9 cellular contexts compared by ENCODE assay signal in genomic region chr6:108904731-108905130, GRCh38. TPM values are rescaled to one million over a fixed set of nuclear protein-coding genes. Genes with fewer than 3 reads are reported as not detected.
DNase-seq lines count a peak whose midpoint lies in the region; ATAC-seq lines count a peak whose summit lies in the region.
"Had no signal": no experiment of that assay in that cellular context is flagged by ENCODE, and none has a peak within 500 bp of the region (broad histone marks: within the 10 kb centered on the region; RNA-seq: fewer than 3 reads in every experiment).

No MANE protein-coding gene starts in this region.

- H4K91ac ChIP-seq in neuronal stem cell (ENCODE audit: low read depth, low read length, poor library complexity): no peak overlapping the region

- no peak overlapping the region for H2AK5ac ChIP-seq in neuronal stem cell (ENCODE audit: low read depth, low read length)

- H2AFZ ChIP-seq in neuronal stem cell (ENCODE audit: low read length): no peak overlapping the region

- H3K23ac ChIP-seq in neuronal stem cell (ENCODE audit: low read depth, low read length, poor library complexity): no peak overlapping the region

- no peak overlapping the region for H3K4ac ChIP-seq in neuronal stem cell (ENCODE audit: low read length)

- H3K4me2 ChIP-seq in neuronal stem cell (ENCODE audit: insufficient read depth, low read length, poor library complexity, severe bottlenecking): no peak overlapping the region

- peaks cover 9% of the 10 kb centered on the region for H3K4me1 ChIP-seq in endocrine pancreas (ENCODE audit: control insufficient read depth, insufficient read depth, low read length)
- peaks cover 3 to 7% of the 10 kb centered on the region in 2 donors for H3K4me1 ChIP-seq in neuronal stem cell (ENCODE audit: control insufficient read depth in 2 of 2, insufficient read depth in 1 of 2, low read depth in 1 of 2, low read length in 2 of 2)

- no peak overlapping the region for H2BK5ac ChIP-seq in neuronal stem cell (ENCODE audit: low read length)

- peak; percentile 100 for ATAC-seq in GM18511 (IDR thresholded peaks at IDR 0.05; ENCODE audit: unreplicated experiment)
- ATAC-seq in GM21528 (IDR thresholded peaks at IDR 0.05; ENCODE audit: low FRiP score, unreplicated experiment): peak; percentile 98
- ATAC-seq in HG03378 (IDR thresholded peaks at IDR 0.05; ENCODE audit: unreplicated experiment): peak; percentile 98

- H3K9me3 ChIP-seq in endocrine pancreas (ENCODE audit: control insufficient read depth, low read length) (no peaks in the 10 kb centered on the region), neuronal stem cell (replicated peaks in 1 of 2; ENCODE audit: control insufficient read depth in 2 of 2, insufficient read depth in 1 of 2, low read depth in 1 of 2, low read length in 2 of 2) (peaks cover 0 to 2% of the 10 kb centered on the region in 2 donors), MG63 (no peaks in the 10 kb centered on the region)

- H3K27me3 ChIP-seq in endocrine pancreas (ENCODE audit: control insufficient read depth, insufficient read depth, low read length) (no peaks in the 10 kb centered on the region), neuronal stem cell (ENCODE audit: control insufficient read depth in 3 of 3, insufficient read depth in 3 of 3, low read depth in 1 of 3, low read length in 3 of 3) (no peaks in the 10 kb centered on the region), MG63 (no peaks in the 10 kb centered on the region)

- H3K79me1 ChIP-seq in neuronal stem cell (ENCODE audit: low read depth, low read length): no peaks in the 10 kb centered on the region

- H2BK12ac ChIP-seq in neuronal stem cell (ENCODE audit: low read length): no peak overlapping the region

- DNase-seq in KG1 (lab: John Stamatoyannopoulos, UW) (no peak), T-helper 1 cell (no peak), neuronal stem cell (ENCODE audit: low spot score) (no peak), MG63 (no peak)
- DNase-seq: DMS79 treated with DMSO at 0.1 percent for 48 hours had no signal

- H4K8ac ChIP-seq in neuronal stem cell (ENCODE audit: low read depth, low read length): no peak overlapping the region

- H3K9ac ChIP-seq in endocrine pancreas (ENCODE audit: control insufficient read depth, insufficient read depth, low read length) (no peak overlapping the region), neuronal stem cell (ENCODE audit: low read depth, low read length, poor library complexity) (no peak overlapping the region)

- H3K4me3 ChIP-seq in endocrine pancreas (ENCODE audit: control insufficient read depth, insufficient read depth, low read length) (peak overlapping the region; percentile 14), neuronal stem cell (ENCODE audit: low read length in 2 of 2) (no peak overlapping the region), MG63 (no peak overlapping the region)

- WGBS in neuronal stem cell (ENCODE audit: extremely low coverage in 2 of 2, insufficient read length in 2 of 2, insufficient replicate concordance in 1 of 2), 2 donors: no CpG with 5 or more reads among the region's 3 CpGs

- H3K36me3 ChIP-seq in endocrine pancreas (ENCODE audit: control insufficient read depth, insufficient read depth, low read length) (no peaks in the 10 kb centered on the region), neuronal stem cell (replicated peaks in 1 of 2; ENCODE audit: control insufficient read depth in 2 of 2, insufficient read depth in 2 of 2, low read length in 2 of 2) (no peaks in the 10 kb centered on the region), MG63 (no peaks in the 10 kb centered on the region)

- no peak overlapping the region for H3K18ac ChIP-seq in neuronal stem cell (ENCODE audit: low read length)

- H2BK120ac ChIP-seq in neuronal stem cell (ENCODE audit: low read depth, low read length): no peak overlapping the region

- H3K14ac ChIP-seq in neuronal stem cell (ENCODE audit: low read length): no peak overlapping the region

- no peak overlapping the region for H3K27ac ChIP-seq in neuronal stem cell (replicated peaks; ENCODE audit: low read length)

- no peak overlapping the region for H2BK15ac ChIP-seq in neuronal stem cell (ENCODE audit: low read length)

RNA-seq across cellular contexts. Expression of gene ARMC2, which starts 56.5 kb away (rescaled TPM):
- polyA plus RNA-seq in neuronal stem cell (2013, experiment 1 of 2): 5.5 TPM
- 6.1 TPM for polyA plus RNA-seq in neuronal stem cell (2013, experiment 2 of 2)
- 0.96 and 1.8 TPM in 2 replicates for total RNA-seq in MG63 (2014; rRNA removed; shearing (Covaris generic); ENCODE audit: low replicate concordance)
